In the genomic region with DNA sequence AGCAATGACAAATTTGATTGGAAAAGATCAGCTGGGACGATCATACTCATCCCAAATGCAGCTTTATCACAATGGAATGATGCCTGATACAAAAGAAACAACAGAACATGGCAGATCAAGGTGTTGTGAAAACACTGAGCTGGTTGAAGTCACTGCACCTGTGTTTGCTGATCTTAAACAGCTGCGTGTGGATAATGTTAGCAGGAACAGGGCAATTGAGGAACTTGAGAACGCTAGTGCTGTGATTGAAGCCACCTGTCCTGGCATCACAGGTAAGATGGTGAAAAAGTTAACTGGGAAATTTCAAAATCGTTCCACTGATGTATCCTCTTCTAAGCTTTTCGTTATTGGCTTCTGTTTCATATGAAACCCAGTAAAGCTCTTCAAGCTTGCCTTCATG, we compare ENCODE assay signal across 29 cellular contexts. TPM values are rescaled to one million over a fixed set of nuclear protein-coding genes. Genes with fewer than 3 reads are reported as not detected.
DNase-seq lines count a peak whose midpoint lies in the region; ATAC-seq, FAIRE-seq and TF ChIP-seq lines count a peak whose summit lies in the region.
"Had no signal": no experiment of that assay in that cellular context is flagged by ENCODE, and none has a peak within 500 bp of the region (broad histone marks: within the 10 kb centered on the region; RNA-seq: fewer than 3 reads in every experiment).

No MANE protein-coding gene starts in this region.

- no peak overlapping the region for H3K9ac ChIP-seq in keratinocyte (ENCODE audit: control insufficient read depth, extremely low read depth, insufficient read depth, low read length)

- H3K9me3 ChIP-seq in keratinocyte (ENCODE audit: control insufficient read depth, low read depth, low read length) = no peaks in the 10 kb centered on the region
- H3K9me3 ChIP-seq: ovary had no signal

- H3K4me2 ChIP-seq in keratinocyte (ENCODE audit: control insufficient read depth, extremely low read depth, insufficient read depth, low read depth, low read length) = no peak overlapping the region

- TF ChIP-seq CTCF in keratinocyte (optimal IDR thresholded peaks at IDR 0.05 in 1 of 3, IDR thresholded peaks at IDR 0.05 in 1 of 3, conservative IDR thresholded peaks at IDR 0.05 in 1 of 3; ENCODE audit: extremely low read depth in 1 of 3, insufficient read depth in 2 of 3, low read length in 3 of 3) = no peak

- H3K27ac ChIP-seq in keratinocyte (ENCODE audit: control insufficient read depth, insufficient read depth, low read length) = no peak overlapping the region
- H3K27ac ChIP-seq: 22Rv1, dorsolateral prefrontal cortex, ovary had no signal

- DNase-seq in NCI-H1417 (lab: John Stamatoyannopoulos, UW) = peak in 2 of 3 experiments; percentile 24 to 50
- no peak for DNase-seq in NCI-H1417 treated with DMSO at 0.1 percent for 48 hours (lab: John Stamatoyannopoulos, UW)
- no peak for DNase-seq in keratinocyte (ENCODE audit: low read depth, low spot score)
- DNase-seq in HuH-7 (ENCODE audit: low spot score) = no peak
- DNase-seq in NCI-H2196 (lab: John Stamatoyannopoulos, UW; ENCODE audit: unreplicated experiment) = no peak
- DNase-seq in NCI-H1092 (lab: John Stamatoyannopoulos, UW) = no peak
- DNase-seq: activated CD4-positive, alpha-beta T cell treated with anti-CD3 and anti-CD28 coated beads for 1 hour; activated CD8-positive, alpha-beta T cell treated with anti-CD3 and anti-CD28 coated beads for 36 hours; activated gamma-delta T cell treated with Interleukin-2 at 50 U/mL for 16 hours; activated naive CD8-positive, alpha-beta T cell treated with anti-CD3 and anti-CD28 coated beads, Interleukin-2, amount 50 U/mL, for 24 hours; activated T-cell treated with anti-CD3 and anti-CD28 coated beads for 4 hours; CD4-positive, alpha-beta memory T cell; DMS 273 treated with DMSO at 0.1 percent for 48 hours; dorsolateral prefrontal cortex; H7; NCI-H1436 treated with DMSO at 0.1 percent for 48 hours; NCI-H226; NK-92 treated with Interleukin-12 subunit alpha and Interleukin-12 subunit beta, amount 100 ng/mL, for 24 hours; ovary; retina; SHP77 treated with DMSO at 0.1 percent for 48 hours; small intestine; stimulated activated CD4-positive, alpha-beta T cell treated with anti-CD3 and anti-CD28 coated beads, Interleukin-1b, Interleukin-23, amount 100 ng/mL, for 48 hours; SW 1271 had no signal

- ATAC-seq in GM19438 (IDR thresholded peaks at IDR 0.05; ENCODE audit: low read depth, unreplicated experiment) (peak; percentile 19), HG02870 (IDR thresholded peaks at IDR 0.05; ENCODE audit: unreplicated experiment) (peak; percentile 3)
- ATAC-seq: activated CD8-positive, alpha-beta T cell treated with anti-CD3 and anti-CD28 coated beads for 36 hours; activated naive CD8-positive, alpha-beta T cell treated with anti-CD3 and anti-CD28 coated beads, Interleukin-2, amount 50 U/mL, for 24 hours had no signal

- dilution Hi-C loops in keratinocyte (cut with MboI; ENCODE audit: extremely low pct_ligation_motif_present, low sequenced_read_pairs) = no loop called here

- H3K9me1 ChIP-seq in keratinocyte (ENCODE audit: control insufficient read depth, extremely low read depth, insufficient read depth, low read length) = no peaks in the 10 kb centered on the region

- peak; percentile 5 for FAIRE-seq in keratinocyte (lab: Jason Lieb, UNC)
- FAIRE-seq: islet of Langerhans, small intestine had no signal

- H2AFZ ChIP-seq in keratinocyte (ENCODE audit: control insufficient read depth, low read length) = no peak overlapping the region

- no peak overlapping the region for H3K4me3 ChIP-seq in keratinocyte (ENCODE audit: control insufficient read depth in 2 of 3, extremely low read depth in 1 of 3, insufficient read depth in 2 of 3, low read depth in 1 of 3, low read length in 3 of 3)
- H3K4me3 ChIP-seq: dorsolateral prefrontal cortex, ovary had no signal

- H4K20me1 ChIP-seq in keratinocyte (ENCODE audit: control insufficient read depth, extremely low read depth, insufficient read depth, low read length) = no peaks in the 10 kb centered on the region

- no peaks in the 10 kb centered on the region for H3K79me2 ChIP-seq in keratinocyte (ENCODE audit: control insufficient read depth, insufficient read depth, low read length)

- H3K36me3 ChIP-seq in keratinocyte (ENCODE audit: control insufficient read depth in 2 of 2, extremely low read depth in 1 of 2, insufficient read depth in 2 of 2, low read length in 2 of 2) = no peaks in the 10 kb centered on the region
- H3K36me3 ChIP-seq: ovary had no signal

- H3K27me3 ChIP-seq in keratinocyte (ENCODE audit: control insufficient read depth, extremely low read depth, insufficient read depth, low read length) = no peaks in the 10 kb centered on the region
- H3K27me3 ChIP-seq: ovary had no signal

- H3K4me1 ChIP-seq in keratinocyte (ENCODE audit: control insufficient read depth, extremely low read depth, insufficient read depth, low read length) = peaks cover 34% of the 10 kb centered on the region

RNA-seq across cellular contexts. Expression of gene SOD3, which starts 27.4 kb away (rescaled TPM):
- polyA plus RNA-seq in keratinocyte = 0.07 TPM in 1 of 3 replicates, not detected in the others
- polyA plus RNA-seq in keratinocyte (2011; ENCODE audit: low read depth) = 0.22 TPM
- 0.09 TPM in 1 of 2 replicates, not detected in the other for polyA plus RNA-seq in keratinocyte (2011; cell fraction: cytosol; rRNA removed)
- 0.12 TPM in 1 of 2 replicates, not detected in the other for polyA plus RNA-seq in keratinocyte (2011; cell fraction: nucleus; rRNA removed)
- polyA plus RNA-seq in keratinocyte (2012; ENCODE audit: low replicate concordance) = 0.72 TPM in 1 of 2 replicates, not detected in the other
- polyA minus RNA-seq in keratinocyte = not detected in 3 replicates
- polyA minus RNA-seq in keratinocyte (2011; cell fraction: cytosol; rRNA and poly(A)+ RNA removed) = not detected
- not detected in 2 replicates for polyA minus RNA-seq in keratinocyte (2011; cell fraction: nucleus; rRNA and poly(A)+ RNA removed)
- polyA plus RNA-seq: CD4-positive, alpha-beta memory T cell; IgD-negative memory B cell had no signal

Comparison
In these comparisons a context has a peak if more than half of its experiments do, and no peak if none do; other contexts are left out.
1. DNase-seq: peak in NCI-H1417 (2 of 3); none in NCI-H1417 treated with DMSO at 0.1 percent for 48 hours (single experiment), keratinocyte (single experiment), HuH-7 (single experiment), NCI-H2196 (single experiment) and NCI-H1092 (single experiment).